In genomic region chr17:78976907-78977680, GRCh38 we compare ENCODE assay signal across 10 cellular contexts. TPM values are rescaled to one million over a fixed set of nuclear protein-coding genes. Genes with fewer than 3 reads are reported as not detected.
DNase-seq lines count a peak whose midpoint lies in the region; ATAC-seq, FAIRE-seq and TF ChIP-seq lines count a peak whose summit lies in the region.
"Had no signal": no experiment of that assay in that cellular context is flagged by ENCODE, and none has a peak within 500 bp of the region (broad histone marks: within the 10 kb centered on the region; RNA-seq: fewer than 3 reads in every experiment).

No MANE protein-coding gene starts in this region.

- no peak for FAIRE-seq in GM12891 (lab: Jason Lieb, UNC)

- DNase-seq in GM12891 (ENCODE audit: insufficient read length, low spot score) (no peak), RWPE2 (ENCODE audit: low spot score) (peak; percentile 61), prostate gland (ENCODE audit: low spot score) (no peak), amniotic stem cell (lab: John Stamatoyannopoulos, UW) (no peak)
- DNase-seq: KG1, left colon had no signal

- H3K27ac ChIP-seq in RWPE2 (ENCODE audit: poor library complexity, severe bottlenecking) (peak overlapping the region; percentile 67), duodenal mucosa (ENCODE audit: low read depth, low read length) (no peak overlapping the region), prostate gland (peak overlapping the region; percentile 70 to 76)

- intact Hi-C loops in prostate gland (cut with DNase I) = no loop called here

- H3K9me3 ChIP-seq in RWPE2 (ENCODE audit: severe bottlenecking) = no peaks in the 10 kb centered on the region
- H3K9me3 ChIP-seq in duodenal mucosa (ENCODE audit: control insufficient read depth in 1 of 2, low read length in 2 of 2) = no peaks in the 10 kb centered on the region
- no peaks in the 10 kb centered on the region for H3K9me3 ChIP-seq in prostate gland
- H3K9me3 ChIP-seq: body of pancreas had no signal

- H3K27me3 ChIP-seq in RWPE2 (ENCODE audit: insufficient read depth, poor library complexity, severe bottlenecking) = no peaks in the 10 kb centered on the region
- H3K27me3 ChIP-seq in duodenal mucosa (ENCODE audit: control insufficient read depth in 1 of 2, insufficient read depth in 2 of 2, low read length in 2 of 2) = no peaks in the 10 kb centered on the region
- H3K27me3 ChIP-seq in prostate gland (replicated peaks; ENCODE audit: insufficient read depth) = no peaks in the 10 kb centered on the region
- H3K27me3 ChIP-seq: body of pancreas had no signal

- peak overlapping the region; percentile 18 to 62 for H3K9ac ChIP-seq in duodenal mucosa (ENCODE audit: low read depth in 1 of 2, low read length in 2 of 2)

- H3K36me3 ChIP-seq in RWPE2 (ENCODE audit: low read depth) = peaks cover 60% of the 10 kb centered on the region
- H3K36me3 ChIP-seq in duodenal mucosa (ENCODE audit: control insufficient read depth in 1 of 2, insufficient read depth in 2 of 2, low read length in 2 of 2) = peaks cover 0 to 30% of the 10 kb centered on the region in 2 donors
- H3K36me3 ChIP-seq in prostate gland = no peaks in the 10 kb centered on the region

- H3K4me3 ChIP-seq in RWPE2 (ENCODE audit: severe bottlenecking) = no peak overlapping the region
- peak overlapping the region; percentile 69 for H3K4me3 ChIP-seq in duodenal mucosa (ENCODE audit: low read depth in 1 of 2, low read length in 2 of 2)
- H3K4me3 ChIP-seq in prostate gland = no peak overlapping the region
- H3K4me3 ChIP-seq: body of pancreas had no signal

- ATAC-seq in RWPE2 (ENCODE audit: low read depth) (no peak), GM18873 (IDR thresholded peaks at IDR 0.05; ENCODE audit: low FRiP score, unreplicated experiment) (no peak), GM18867 (IDR thresholded peaks at IDR 0.05; ENCODE audit: unreplicated experiment) (no peak)
- ATAC-seq: body of pancreas had no signal

- H3K4me1 ChIP-seq in RWPE2 (ENCODE audit: insufficient read depth, poor library complexity, severe bottlenecking) (peaks cover 40% of the 10 kb centered on the region), duodenal mucosa (ENCODE audit: control insufficient read depth in 1 of 2, insufficient read depth in 2 of 2, low read length in 2 of 2) (peaks cover 38 to 48% of the 10 kb centered on the region in 2 donors), prostate gland (replicated peaks) (peaks cover 42% of the 10 kb centered on the region)

- 73% methylated on average over 20 of the region's 20 CpGs for WGBS in prostate gland

- TF ChIP-seq CTCF in RWPE2 (IDR thresholded peaks at IDR 0.05; ENCODE audit: poor library complexity, severe bottlenecking) (no peak), prostate gland (IDR thresholded peaks at IDR 0.05) (no peak)

- TF ChIP-seq POLR2A in GM12891 (IDR thresholded peaks at IDR 0.05; ENCODE audit: low read depth, low read length) = no peak
- no peak for TF ChIP-seq POLR2A in prostate gland (IDR thresholded peaks at IDR 0.05)

TF ChIP-seq in GM12891, 5 proteins besides CTCF, POLR2A, EP300 and RAD21:
- TF ChIP-seq SPI1 (IDR thresholded peaks at IDR 0.05; ENCODE audit: low read depth, low read length) (peak; percentile 48; the same call in 1 of the 2 replicates), POU2F2 (IDR thresholded peaks at IDR 0.05; ENCODE audit: low read depth, low read length) (no peak)

RNA-seq across cellular contexts. Expression of gene LGALS3BP, which starts 2.6 kb away (rescaled TPM):
- polyA plus RNA-seq in GM12891 (2012; ENCODE audit: low read depth, missing spikeins) = 7.1 TPM
- 100 to 1,000 TPM; 570 to 890 TPM for total RNA-seq in prostate gland

RNA-seq across cellular contexts. Expression of gene CANT1, which starts 32.5 kb away (rescaled TPM):
- 24.6 TPM for polyA plus RNA-seq in GM12891 (2012; ENCODE audit: low read depth, missing spikeins)
- 100 to 1,000 TPM in 1 of 2 donors, 10 to 100 TPM in 1; 89.7 to 201 TPM for total RNA-seq in prostate gland

RNA-seq across cellular contexts. Expression of gene C1QTNF1, which starts 46.9 kb away (rescaled TPM):
- polyA plus RNA-seq in GM12891 (2012; ENCODE audit: low read depth, missing spikeins) = 0.05 TPM
- total RNA-seq in prostate gland = 10 to 100 TPM; 16.3 to 57.9 TPM

RNA-seq across cellular contexts. Expression of gene TIMP2, which starts 51.9 kb away (rescaled TPM):
- 0.04 TPM for polyA plus RNA-seq in GM12891 (2012; ENCODE audit: low read depth, missing spikeins)
- 100 to 1,000 TPM in 1 of 2 donors, 10 to 100 TPM in 1; 54.5 to 500 TPM for total RNA-seq in prostate gland

Comparison
In these comparisons a context has a peak if more than half of its experiments do, and no peak if none do; other contexts are left out.
1. H3K4me3 ChIP-seq: peak in duodenal mucosa (2 of 2); none in RWPE2 (single experiment) and prostate gland (0 of 2).